Comparison of ENCODE assay signal across 25 cellular contexts in the genomic region with DNA sequence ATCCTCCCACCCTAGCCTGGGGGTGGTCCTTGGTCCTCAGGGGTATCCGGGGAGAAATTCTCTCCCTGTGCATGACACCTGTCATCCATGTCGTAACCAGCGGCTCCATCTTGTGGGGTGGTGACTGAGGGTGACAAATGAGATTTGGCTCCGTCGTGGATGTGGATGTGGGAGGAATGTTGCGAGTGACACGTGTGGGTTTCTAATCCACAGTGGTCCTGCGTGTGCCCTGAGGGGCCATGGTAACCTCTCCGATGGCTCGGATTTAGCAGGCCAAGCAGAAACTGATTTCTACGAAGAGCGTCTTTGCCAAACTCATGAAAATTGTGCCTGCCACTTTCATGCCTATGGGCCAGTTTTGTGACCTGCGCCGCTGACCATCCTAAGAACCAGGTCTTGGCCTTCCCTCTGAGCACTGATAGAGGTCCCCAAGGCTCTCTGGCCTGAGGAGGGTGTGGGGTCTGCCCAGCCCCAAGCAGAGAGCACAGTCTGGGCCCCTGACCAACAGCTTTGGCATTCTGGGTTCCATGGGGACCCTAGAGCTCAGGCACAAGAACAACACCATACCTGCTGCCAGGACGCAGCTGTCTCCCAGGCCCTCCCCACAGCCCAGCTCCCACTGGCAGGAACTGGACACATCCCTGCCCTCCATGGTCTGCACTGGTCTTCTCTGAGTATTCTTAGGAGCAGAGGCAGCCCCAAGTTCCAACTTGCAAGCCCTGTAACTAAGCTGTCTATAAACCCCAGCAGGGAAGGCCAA.
"Had no signal": no experiment of that assay in that cellular context is flagged by ENCODE, and none has a peak within 500 bp of the region (broad histone marks: within the 10 kb centered on the region; RNA-seq: fewer than 3 reads in every experiment).

No MANE protein-coding gene starts in this region.

- H3K36me3 ChIP-seq: breast epithelium, suprapubic skin had no signal

- H3K27ac ChIP-seq: breast epithelium, esophagus muscularis mucosa, parathyroid adenoma, sigmoid colon, suprapubic skin, tibial artery had no signal

- H3K79me2 ChIP-seq: parathyroid adenoma had no signal

- DNase-seq: activated B cell treated with CpG ODN at 0.5 μM for 24 hours; activated CD4-positive, alpha-beta T cell treated with anti-CD3 and anti-CD28 coated beads, Interleukin-2, amount 50 U/mL, for 1 hour; activated CD8-positive, alpha-beta T cell treated with anti-CD3 and anti-CD28 coated beads for 36 hours; activated gamma-delta T cell treated with Interleukin-2 at 50 U/mL for 16 hours; activated naive CD4-positive, alpha-beta T cell treated with anti-CD3 and anti-CD28 coated beads, Interleukin-2, amount 50 U/mL, for 16 hours; activated T-cell treated with anti-CD3 and anti-CD28 coated beads, Interleukin-2, amount 50 U/mL, for 4 hours; amygdala; cerebellar nuclear complex; cortex of kidney; foreskin keratinocyte; islet precursor cell; left colon; nucleus accumbens; sigmoid colon; small intestine; stimulated activated CD4-positive, alpha-beta T cell treated with anti-CD3 and anti-CD28 coated beads, Interleukin-2, amount 100 ng/mL, for 24 hours; stimulated activated naive CD4-positive, alpha-beta T cell; T-helper 1 cell; tibial artery had no signal

- ATAC-seq: activated CD8-positive, alpha-beta T cell treated with anti-CD3 and anti-CD28 coated beads for 36 hours; activated T-cell treated with anti-CD3 and anti-CD28 coated beads, Interleukin-2, amount 50 U/mL, for 4 hours; activated T-helper 17 cell treated with anti-CD3 and anti-CD28 coated beads, Interleukin-2, amount 50 U/mL, for 72 hours; foreskin keratinocyte; left colon had no signal

- H3K9me3 ChIP-seq: breast epithelium, esophagus muscularis mucosa, sigmoid colon, suprapubic skin, tibial artery had no signal

- H3K9ac ChIP-seq: parathyroid adenoma had no signal

- H3K4me3 ChIP-seq: breast epithelium, esophagus muscularis mucosa, lung, sigmoid colon, suprapubic skin, tibial artery had no signal

- H3K4me1 ChIP-seq: breast epithelium, esophagus muscularis mucosa, foreskin keratinocyte, parathyroid adenoma, sigmoid colon, tibial artery had no signal

- H3K27me3 ChIP-seq: breast epithelium, esophagus muscularis mucosa, sigmoid colon, suprapubic skin, tibial artery had no signal
